1 cellular context compared by ENCODE assay signal in genomic region chr6:117733341-117733740, GRCh38.
TF ChIP-seq lines count a peak whose summit lies in the region.

No MANE protein-coding gene starts in this region.

TF ChIP-seq in K562, 482 proteins besides CTCF, POLR2A, EP300 and RAD21:
- TF ChIP-seq JUN (IDR thresholded peaks at IDR 0.05; ENCODE audit: borderline replicate concordance, low read depth, low read length), result peak; percentile 75
- TF ChIP-seq JUN (CRISPR knock-in tag; IDR thresholded peaks at IDR 0.05; ENCODE audit: borderline replicate concordance), result no peak
- no peak for TF ChIP-seq SAP30 (IDR thresholded peaks at IDR 0.05; ENCODE audit: borderline replicate concordance, insufficient read depth, low read depth, low read length, poor library complexity, severe bottlenecking)
- TF ChIP-seq HDAC1 (IDR thresholded peaks at IDR 0.05), result no peak
- peak; percentile 69; the same call in 1 of the 2 replicates for TF ChIP-seq JUND (IDR thresholded peaks at IDR 0.05; ENCODE audit: borderline replicate concordance, low read depth, low read length)
- peak; percentile 68; the same call in 2 of the 3 replicates for TF ChIP-seq JUND (tag; IDR thresholded peaks at IDR 0.05; ENCODE audit: borderline replicate concordance, low read depth, low read length)
- no peak for TF ChIP-seq SIRT6 (IDR thresholded peaks at IDR 0.05; ENCODE audit: low read depth, low read length)
- no peak for TF ChIP-seq CHD7 (IDR thresholded peaks at IDR 0.05; ENCODE audit: low read depth, low read length)
- TF ChIP-seq ZNF507 (tag; conservative IDR thresholded peaks at IDR 0.05), result no peak
- TF ChIP-seq ATF3 (IDR thresholded peaks at IDR 0.05), result peak; percentile 83
- TF ChIP-seq ATF3 (CRISPR knock-in tag; conservative IDR thresholded peaks at IDR 0.05), result no peak
- TF ChIP-seq, protein P1, sequence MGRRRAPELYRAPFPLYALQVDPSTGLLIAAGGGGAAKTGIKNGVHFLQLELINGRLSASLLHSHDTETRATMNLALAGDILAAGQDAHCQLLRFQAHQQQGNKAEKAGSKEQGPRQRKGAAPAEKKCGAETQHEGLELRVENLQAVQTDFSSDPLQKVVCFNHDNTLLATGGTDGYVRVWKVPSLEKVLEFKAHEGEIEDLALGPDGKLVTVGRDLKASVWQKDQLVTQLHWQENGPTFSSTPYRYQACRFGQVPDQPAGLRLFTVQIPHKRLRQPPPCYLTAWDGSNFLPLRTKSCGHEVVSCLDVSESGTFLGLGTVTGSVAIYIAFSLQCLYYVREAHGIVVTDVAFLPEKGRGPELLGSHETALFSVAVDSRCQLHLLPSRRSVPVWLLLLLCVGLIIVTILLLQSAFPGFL (CRISPR knock-in tag; IDR thresholded peaks at IDR 0.05), result no peak
- 0 out of 2 replicates have a peak, but pooled peaks have one; percentile 27 for TF ChIP-seq EHMT2 (IDR thresholded peaks at IDR 0.05)
- TF ChIP-seq KHSRP (IDR thresholded peaks at IDR 0.05), result no peak
- TF ChIP-seq FOSL1 (tag; conservative IDR thresholded peaks at IDR 0.05), result peak; percentile 94
